Comparison of ENCODE assay signal across 1 cellular context in the genomic region with DNA sequence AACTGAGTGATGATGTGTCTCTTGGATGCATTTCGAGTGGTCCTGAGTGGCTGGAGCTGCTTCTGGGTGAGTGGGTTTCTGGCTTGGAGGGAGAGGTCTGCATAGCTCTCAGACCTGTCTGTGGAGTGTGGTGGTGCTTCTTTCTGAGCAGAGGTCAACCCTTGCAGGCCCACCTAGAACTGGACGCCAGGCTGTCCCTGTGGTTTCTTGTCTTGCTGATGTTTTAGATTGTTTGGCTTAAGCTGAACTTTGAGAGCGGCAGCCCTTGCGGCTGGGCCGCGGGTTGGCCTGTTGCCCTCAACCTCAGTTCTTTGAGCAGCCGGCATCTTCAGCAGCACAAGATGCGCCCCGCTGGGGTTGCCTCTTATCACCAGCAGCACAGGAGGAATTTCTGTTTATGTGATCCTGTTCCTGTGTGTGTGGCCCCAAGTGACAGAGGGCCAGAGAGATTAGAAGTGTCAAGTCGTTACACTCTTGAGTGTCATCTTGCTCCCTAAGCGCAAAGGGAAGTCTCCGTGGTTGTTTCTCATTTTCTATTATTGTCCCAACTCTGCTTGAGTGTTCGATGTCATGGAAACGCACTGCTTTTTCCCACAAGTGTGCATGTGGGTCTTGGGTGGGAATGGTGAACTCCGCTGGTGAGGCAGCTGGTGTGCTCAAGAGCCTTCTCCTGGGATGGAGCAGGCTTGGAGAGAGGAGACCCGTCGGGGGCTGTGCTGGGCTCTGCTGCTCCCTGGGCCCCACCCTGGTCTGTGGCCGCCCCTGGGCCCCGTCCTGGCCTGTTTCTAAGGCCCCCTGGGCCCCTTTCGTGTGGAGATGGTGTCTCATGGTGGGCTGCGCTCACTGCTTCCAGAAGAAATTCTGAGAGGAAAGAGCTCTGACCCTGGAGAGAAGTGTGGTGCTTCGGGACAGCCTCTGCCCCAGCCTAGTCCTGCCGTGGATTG.
TF ChIP-seq lines count a peak whose summit lies in the region.

No MANE protein-coding gene starts in this region.

TF ChIP-seq in K562, 482 proteins besides CTCF, POLR2A, EP300 and RAD21 (continued from another document and continues in another):
- TF ChIP-seq, protein P1, sequence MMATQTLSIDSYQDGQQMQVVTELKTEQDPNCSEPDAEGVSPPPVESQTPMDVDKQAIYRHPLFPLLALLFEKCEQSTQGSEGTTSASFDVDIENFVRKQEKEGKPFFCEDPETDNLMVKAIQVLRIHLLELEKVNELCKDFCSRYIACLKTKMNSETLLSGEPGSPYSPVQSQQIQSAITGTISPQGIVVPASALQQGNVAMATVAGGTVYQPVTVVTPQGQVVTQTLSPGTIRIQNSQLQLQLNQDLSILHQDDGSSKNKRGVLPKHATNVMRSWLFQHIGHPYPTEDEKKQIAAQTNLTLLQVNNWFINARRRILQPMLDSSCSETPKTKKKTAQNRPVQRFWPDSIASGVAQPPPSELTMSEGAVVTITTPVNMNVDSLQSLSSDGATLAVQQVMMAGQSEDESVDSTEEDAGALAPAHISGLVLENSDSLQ (IDR thresholded peaks at IDR 0.05), result peak; percentile 90
- TF ChIP-seq NBN (IDR thresholded peaks at IDR 0.05; ENCODE audit: low read depth) (peak; percentile 99), TEAD1 (CRISPR knock-in tag; IDR thresholded peaks at IDR 0.05) (peak; percentile 92 to 97), RBFOX2 (IDR thresholded peaks at IDR 0.05; ENCODE audit: low read depth, low read length) (peak; percentile 62), KDM4B (IDR thresholded peaks at IDR 0.05; ENCODE audit: borderline replicate concordance in 2 of 2, low read depth in 1 of 2) (peak in 1 of 2 experiments; percentile 48; a peak in 1 of 4 replicates), SAFB (IDR thresholded peaks at IDR 0.05; ENCODE audit: borderline replicate concordance, low read depth, low read length) (no peak), ZNF436 (CRISPR knock-in tag; IDR thresholded peaks at IDR 0.05) (no peak), ZNF384 (IDR thresholded peaks at IDR 0.05; ENCODE audit: low read depth, low read length) (no peak), NR2F6 (CRISPR knock-in tag; IDR thresholded peaks at IDR 0.05) (no peak), ARID1B (IDR thresholded peaks at IDR 0.05) (peak; percentile 100), CEBPB (tag; IDR thresholded peaks at IDR 0.05) (peak; percentile 81), ZNF174 (CRISPR knock-in tag; IDR thresholded peaks at IDR 0.05) (no peak), NFE2L1 (tag; IDR thresholded peaks at IDR 0.05; ENCODE audit: borderline replicate concordance, low read depth) (no peak), ZNF24 (IDR thresholded peaks at IDR 0.05) (peak; percentile 76; the same call in 1 of the 2 replicates), RUNX1 (IDR thresholded peaks at IDR 0.05; ENCODE audit: low read depth) (peak; percentile 88), CSDE1 (IDR thresholded peaks at IDR 0.05) (no peak), NEUROD1 (IDR thresholded peaks at IDR 0.05; ENCODE audit: borderline replicate concordance, low read depth, low read length, partially characterized antibody) (peak; percentile 93), CHD2 (IDR thresholded peaks at IDR 0.05; ENCODE audit: low read depth, low read length) (0 out of 2 replicates have a peak, but pooled peaks have one; percentile 22), MIER1 (IDR thresholded peaks at IDR 0.05; ENCODE audit: low read depth) (no peak), SRSF1 (IDR thresholded peaks at IDR 0.05; ENCODE audit: low read depth, low read length) (no peak), FOSL1 (tag; conservative IDR thresholded peaks at IDR 0.05) (peak; percentile 76), NCOA6 (IDR thresholded peaks at IDR 0.05) (no peak), SAP30 (IDR thresholded peaks at IDR 0.05; ENCODE audit: borderline replicate concordance, insufficient read depth, low read depth, low read length, poor library complexity, severe bottlenecking) (peak; percentile 34), TBP (optimal IDR thresholded peaks at IDR 0.05; ENCODE audit: low read depth, low read length) (peak; percentile 31), BHLHE40 (IDR thresholded peaks at IDR 0.05; ENCODE audit: low read length) (peak; percentile 85), ZNF589 (CRISPR knock-in tag; IDR thresholded peaks at IDR 0.05; ENCODE audit: low read depth) (peak; percentile 96), POLR2AphosphoS5 (IDR thresholded peaks at IDR 0.05; ENCODE audit: control insufficient read depth, insufficient read depth, low read depth, low read length) (peak; percentile 99), KDM2B (CRISPR knock-in tag; IDR thresholded peaks at IDR 0.05) (0 out of 2 replicates have a peak, but pooled peaks have one; percentile 3), HDAC3 (IDR thresholded peaks at IDR 0.05; ENCODE audit: borderline replicate concordance, partially characterized antibody) (peak; percentile 98), ZFP30 (CRISPR knock-in tag; IDR thresholded peaks at IDR 0.05; ENCODE audit: borderline replicate concordance) (no peak), GABPB1 (CRISPR knock-in tag; IDR thresholded peaks at IDR 0.05) (0 out of 2 replicates have a peak, but pooled peaks have one; percentile 16), ZBTB7A (IDR thresholded peaks at IDR 0.05; ENCODE audit: borderline replicate concordance, control insufficient read depth, low read depth, low read length) (peak; percentile 29; the same call in 1 of the 2 replicates)
- TF ChIP-seq, protein P2, sequence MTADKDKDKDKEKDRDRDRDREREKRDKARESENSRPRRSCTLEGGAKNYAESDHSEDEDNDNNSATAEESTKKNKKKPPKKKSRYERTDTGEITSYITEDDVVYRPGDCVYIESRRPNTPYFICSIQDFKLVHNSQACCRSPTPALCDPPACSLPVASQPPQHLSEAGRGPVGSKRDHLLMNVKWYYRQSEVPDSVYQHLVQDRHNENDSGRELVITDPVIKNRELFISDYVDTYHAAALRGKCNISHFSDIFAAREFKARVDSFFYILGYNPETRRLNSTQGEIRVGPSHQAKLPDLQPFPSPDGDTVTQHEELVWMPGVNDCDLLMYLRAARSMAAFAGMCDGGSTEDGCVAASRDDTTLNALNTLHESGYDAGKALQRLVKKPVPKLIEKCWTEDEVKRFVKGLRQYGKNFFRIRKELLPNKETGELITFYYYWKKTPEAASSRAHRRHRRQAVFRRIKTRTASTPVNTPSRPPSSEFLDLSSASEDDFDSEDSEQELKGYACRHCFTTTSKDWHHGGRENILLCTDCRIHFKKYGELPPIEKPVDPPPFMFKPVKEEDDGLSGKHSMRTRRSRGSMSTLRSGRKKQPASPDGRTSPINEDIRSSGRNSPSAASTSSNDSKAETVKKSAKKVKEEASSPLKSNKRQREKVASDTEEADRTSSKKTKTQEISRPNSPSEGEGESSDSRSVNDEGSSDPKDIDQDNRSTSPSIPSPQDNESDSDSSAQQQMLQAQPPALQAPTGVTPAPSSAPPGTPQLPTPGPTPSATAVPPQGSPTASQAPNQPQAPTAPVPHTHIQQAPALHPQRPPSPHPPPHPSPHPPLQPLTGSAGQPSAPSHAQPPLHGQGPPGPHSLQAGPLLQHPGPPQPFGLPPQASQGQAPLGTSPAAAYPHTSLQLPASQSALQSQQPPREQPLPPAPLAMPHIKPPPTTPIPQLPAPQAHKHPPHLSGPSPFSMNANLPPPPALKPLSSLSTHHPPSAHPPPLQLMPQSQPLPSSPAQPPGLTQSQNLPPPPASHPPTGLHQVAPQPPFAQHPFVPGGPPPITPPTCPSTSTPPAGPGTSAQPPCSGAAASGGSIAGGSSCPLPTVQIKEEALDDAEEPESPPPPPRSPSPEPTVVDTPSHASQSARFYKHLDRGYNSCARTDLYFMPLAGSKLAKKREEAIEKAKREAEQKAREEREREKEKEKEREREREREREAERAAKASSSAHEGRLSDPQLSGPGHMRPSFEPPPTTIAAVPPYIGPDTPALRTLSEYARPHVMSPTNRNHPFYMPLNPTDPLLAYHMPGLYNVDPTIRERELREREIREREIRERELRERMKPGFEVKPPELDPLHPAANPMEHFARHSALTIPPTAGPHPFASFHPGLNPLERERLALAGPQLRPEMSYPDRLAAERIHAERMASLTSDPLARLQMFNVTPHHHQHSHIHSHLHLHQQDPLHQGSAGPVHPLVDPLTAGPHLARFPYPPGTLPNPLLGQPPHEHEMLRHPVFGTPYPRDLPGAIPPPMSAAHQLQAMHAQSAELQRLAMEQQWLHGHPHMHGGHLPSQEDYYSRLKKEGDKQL (CRISPR knock-in tag; IDR thresholded peaks at IDR 0.05; ENCODE audit: borderline replicate concordance), result no peak
- TF ChIP-seq, protein P3, sequence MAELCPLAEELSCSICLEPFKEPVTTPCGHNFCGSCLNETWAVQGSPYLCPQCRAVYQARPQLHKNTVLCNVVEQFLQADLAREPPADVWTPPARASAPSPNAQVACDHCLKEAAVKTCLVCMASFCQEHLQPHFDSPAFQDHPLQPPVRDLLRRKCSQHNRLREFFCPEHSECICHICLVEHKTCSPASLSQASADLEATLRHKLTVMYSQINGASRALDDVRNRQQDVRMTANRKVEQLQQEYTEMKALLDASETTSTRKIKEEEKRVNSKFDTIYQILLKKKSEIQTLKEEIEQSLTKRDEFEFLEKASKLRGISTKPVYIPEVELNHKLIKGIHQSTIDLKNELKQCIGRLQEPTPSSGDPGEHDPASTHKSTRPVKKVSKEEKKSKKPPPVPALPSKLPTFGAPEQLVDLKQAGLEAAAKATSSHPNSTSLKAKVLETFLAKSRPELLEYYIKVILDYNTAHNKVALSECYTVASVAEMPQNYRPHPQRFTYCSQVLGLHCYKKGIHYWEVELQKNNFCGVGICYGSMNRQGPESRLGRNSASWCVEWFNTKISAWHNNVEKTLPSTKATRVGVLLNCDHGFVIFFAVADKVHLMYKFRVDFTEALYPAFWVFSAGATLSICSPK (IDR thresholded peaks at IDR 0.05; ENCODE audit: borderline replicate concordance), result no peak
- TF ChIP-seq, protein P4, sequence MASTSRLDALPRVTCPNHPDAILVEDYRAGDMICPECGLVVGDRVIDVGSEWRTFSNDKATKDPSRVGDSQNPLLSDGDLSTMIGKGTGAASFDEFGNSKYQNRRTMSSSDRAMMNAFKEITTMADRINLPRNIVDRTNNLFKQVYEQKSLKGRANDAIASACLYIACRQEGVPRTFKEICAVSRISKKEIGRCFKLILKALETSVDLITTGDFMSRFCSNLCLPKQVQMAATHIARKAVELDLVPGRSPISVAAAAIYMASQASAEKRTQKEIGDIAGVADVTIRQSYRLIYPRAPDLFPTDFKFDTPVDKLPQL (IDR thresholded peaks at IDR 0.05; ENCODE audit: extremely low read depth, insufficient read length), result no peak
- TF ChIP-seq, protein P5, sequence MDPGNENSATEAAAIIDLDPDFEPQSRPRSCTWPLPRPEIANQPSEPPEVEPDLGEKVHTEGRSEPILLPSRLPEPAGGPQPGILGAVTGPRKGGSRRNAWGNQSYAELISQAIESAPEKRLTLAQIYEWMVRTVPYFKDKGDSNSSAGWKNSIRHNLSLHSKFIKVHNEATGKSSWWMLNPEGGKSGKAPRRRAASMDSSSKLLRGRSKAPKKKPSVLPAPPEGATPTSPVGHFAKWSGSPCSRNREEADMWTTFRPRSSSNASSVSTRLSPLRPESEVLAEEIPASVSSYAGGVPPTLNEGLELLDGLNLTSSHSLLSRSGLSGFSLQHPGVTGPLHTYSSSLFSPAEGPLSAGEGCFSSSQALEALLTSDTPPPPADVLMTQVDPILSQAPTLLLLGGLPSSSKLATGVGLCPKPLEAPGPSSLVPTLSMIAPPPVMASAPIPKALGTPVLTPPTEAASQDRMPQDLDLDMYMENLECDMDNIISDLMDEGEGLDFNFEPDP (CRISPR knock-in tag; IDR thresholded peaks at IDR 0.05), result no peak
- TF ChIP-seq, protein P6, sequence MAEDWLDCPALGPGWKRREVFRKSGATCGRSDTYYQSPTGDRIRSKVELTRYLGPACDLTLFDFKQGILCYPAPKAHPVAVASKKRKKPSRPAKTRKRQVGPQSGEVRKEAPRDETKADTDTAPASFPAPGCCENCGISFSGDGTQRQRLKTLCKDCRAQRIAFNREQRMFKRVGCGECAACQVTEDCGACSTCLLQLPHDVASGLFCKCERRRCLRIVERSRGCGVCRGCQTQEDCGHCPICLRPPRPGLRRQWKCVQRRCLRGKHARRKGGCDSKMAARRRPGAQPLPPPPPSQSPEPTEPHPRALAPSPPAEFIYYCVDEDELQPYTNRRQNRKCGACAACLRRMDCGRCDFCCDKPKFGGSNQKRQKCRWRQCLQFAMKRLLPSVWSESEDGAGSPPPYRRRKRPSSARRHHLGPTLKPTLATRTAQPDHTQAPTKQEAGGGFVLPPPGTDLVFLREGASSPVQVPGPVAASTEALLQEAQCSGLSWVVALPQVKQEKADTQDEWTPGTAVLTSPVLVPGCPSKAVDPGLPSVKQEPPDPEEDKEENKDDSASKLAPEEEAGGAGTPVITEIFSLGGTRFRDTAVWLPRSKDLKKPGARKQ (CRISPR knock-in tag; IDR thresholded peaks at IDR 0.05), result no peak
- TF ChIP-seq, protein P7, sequence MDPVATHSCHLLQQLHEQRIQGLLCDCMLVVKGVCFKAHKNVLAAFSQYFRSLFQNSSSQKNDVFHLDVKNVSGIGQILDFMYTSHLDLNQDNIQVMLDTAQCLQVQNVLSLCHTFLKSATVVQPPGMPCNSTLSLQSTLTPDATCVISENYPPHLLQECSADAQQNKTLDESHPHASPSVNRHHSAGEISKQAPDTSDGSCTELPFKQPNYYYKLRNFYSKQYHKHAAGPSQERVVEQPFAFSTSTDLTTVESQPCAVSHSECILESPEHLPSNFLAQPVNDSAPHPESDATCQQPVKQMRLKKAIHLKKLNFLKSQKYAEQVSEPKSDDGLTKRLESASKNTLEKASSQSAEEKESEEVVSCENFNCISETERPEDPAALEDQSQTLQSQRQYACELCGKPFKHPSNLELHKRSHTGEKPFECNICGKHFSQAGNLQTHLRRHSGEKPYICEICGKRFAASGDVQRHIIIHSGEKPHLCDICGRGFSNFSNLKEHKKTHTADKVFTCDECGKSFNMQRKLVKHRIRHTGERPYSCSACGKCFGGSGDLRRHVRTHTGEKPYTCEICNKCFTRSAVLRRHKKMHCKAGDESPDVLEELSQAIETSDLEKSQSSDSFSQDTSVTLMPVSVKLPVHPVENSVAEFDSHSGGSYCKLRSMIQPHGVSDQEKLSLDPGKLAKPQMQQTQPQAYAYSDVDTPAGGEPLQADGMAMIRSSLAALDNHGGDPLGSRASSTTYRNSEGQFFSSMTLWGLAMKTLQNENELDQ (CRISPR knock-in tag; IDR thresholded peaks at IDR 0.05; ENCODE audit: borderline replicate concordance), result no peak
- TF ChIP-seq, protein P8, sequence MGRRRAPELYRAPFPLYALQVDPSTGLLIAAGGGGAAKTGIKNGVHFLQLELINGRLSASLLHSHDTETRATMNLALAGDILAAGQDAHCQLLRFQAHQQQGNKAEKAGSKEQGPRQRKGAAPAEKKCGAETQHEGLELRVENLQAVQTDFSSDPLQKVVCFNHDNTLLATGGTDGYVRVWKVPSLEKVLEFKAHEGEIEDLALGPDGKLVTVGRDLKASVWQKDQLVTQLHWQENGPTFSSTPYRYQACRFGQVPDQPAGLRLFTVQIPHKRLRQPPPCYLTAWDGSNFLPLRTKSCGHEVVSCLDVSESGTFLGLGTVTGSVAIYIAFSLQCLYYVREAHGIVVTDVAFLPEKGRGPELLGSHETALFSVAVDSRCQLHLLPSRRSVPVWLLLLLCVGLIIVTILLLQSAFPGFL (CRISPR knock-in tag; IDR thresholded peaks at IDR 0.05), result no peak; the same call in 1 of the 2 replicates
